ENCODE assay signal across 1 cellular context in the genomic region with DNA sequence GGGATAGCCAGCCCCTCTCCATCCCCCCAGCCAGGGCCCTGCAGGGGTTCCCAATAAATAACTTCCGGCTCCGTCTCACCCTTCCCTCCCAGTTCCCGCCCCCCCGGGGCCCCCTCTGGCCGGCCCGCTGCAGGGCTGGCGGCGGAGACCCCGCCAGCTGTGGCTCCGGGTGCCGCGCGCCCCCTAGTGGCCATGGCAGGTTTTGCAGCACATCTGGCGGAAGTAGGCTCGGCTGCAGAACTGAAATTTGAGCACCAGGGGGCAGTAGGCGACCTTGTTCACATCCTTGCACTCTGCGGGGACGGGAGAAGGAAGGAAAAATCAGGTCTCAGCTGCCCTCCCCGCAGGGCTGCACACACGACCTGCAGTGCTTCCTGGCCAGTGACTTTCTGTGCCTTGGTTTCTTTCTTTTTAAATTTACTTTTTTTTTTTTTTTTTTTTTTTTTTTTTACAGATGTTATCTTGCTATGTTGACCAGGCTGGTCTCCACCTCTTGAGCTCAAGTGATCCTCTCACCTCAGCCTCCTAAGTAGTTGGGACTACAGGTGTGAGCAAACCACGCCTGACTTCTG.
TF ChIP-seq lines count a peak whose summit lies in the region.

No MANE protein-coding gene starts in this region.

TF ChIP-seq in HEK293, 187 proteins besides CTCF, POLR2A, EP300 and RAD21 (continued from another document and continues in another):
- TF ChIP-seq, protein P1, sequence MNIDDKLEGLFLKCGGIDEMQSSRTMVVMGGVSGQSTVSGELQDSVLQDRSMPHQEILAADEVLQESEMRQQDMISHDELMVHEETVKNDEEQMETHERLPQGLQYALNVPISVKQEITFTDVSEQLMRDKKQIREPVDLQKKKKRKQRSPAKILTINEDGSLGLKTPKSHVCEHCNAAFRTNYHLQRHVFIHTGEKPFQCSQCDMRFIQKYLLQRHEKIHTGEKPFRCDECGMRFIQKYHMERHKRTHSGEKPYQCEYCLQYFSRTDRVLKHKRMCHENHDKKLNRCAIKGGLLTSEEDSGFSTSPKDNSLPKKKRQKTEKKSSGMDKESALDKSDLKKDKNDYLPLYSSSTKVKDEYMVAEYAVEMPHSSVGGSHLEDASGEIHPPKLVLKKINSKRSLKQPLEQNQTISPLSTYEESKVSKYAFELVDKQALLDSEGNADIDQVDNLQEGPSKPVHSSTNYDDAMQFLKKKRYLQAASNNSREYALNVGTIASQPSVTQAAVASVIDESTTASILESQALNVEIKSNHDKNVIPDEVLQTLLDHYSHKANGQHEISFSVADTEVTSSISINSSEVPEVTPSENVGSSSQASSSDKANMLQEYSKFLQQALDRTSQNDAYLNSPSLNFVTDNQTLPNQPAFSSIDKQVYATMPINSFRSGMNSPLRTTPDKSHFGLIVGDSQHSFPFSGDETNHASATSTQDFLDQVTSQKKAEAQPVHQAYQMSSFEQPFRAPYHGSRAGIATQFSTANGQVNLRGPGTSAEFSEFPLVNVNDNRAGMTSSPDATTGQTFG (tag by site-specific recombination; IDR thresholded peaks at IDR 0.05; ENCODE audit: borderline replicate concordance): no peak
- TF ChIP-seq ZNF221 (tag by site-specific recombination; IDR thresholded peaks at IDR 0.05; ENCODE audit: borderline replicate concordance) (no peak), ZNF311 (tag by site-specific recombination; IDR thresholded peaks at IDR 0.05; ENCODE audit: borderline replicate concordance) (no peak), ZNF157 (tag by site-specific recombination; IDR thresholded peaks at IDR 0.05) (no peak), ZNF24 (tag by site-specific recombination; IDR thresholded peaks at IDR 0.05) (no peak), ZNF335 (tag by site-specific recombination; conservative IDR thresholded peaks at IDR 0.05) (0 out of 2 replicates have a peak, but pooled peaks have one; percentile 19), ZNF670 (tag by site-specific recombination; IDR thresholded peaks at IDR 0.05; ENCODE audit: low read depth) (no peak), ZNF37A (tag by site-specific recombination; IDR thresholded peaks at IDR 0.05) (no peak), ZNF777 (tag by site-specific recombination; IDR thresholded peaks at IDR 0.05; ENCODE audit: borderline replicate concordance) (no peak), ZBTB20 (tag by site-specific recombination; IDR thresholded peaks at IDR 0.05) (no peak), ZSCAN30 (tag by site-specific recombination; IDR thresholded peaks at IDR 0.05) (peak; percentile 88), ZNF223 (tag by site-specific recombination; IDR thresholded peaks at IDR 0.05) (no peak), ZNF530 (tag by site-specific recombination; IDR thresholded peaks at IDR 0.05; ENCODE audit: low read depth) (no peak), ZNF555 (tag by site-specific recombination; conservative IDR thresholded peaks at IDR 0.05) (no peak), ZNF624 (tag by site-specific recombination; IDR thresholded peaks at IDR 0.05) (no peak), ZNF302 (tag by site-specific recombination; IDR thresholded peaks at IDR 0.05; ENCODE audit: low read depth) (no peak), ZNF214 (tag by site-specific recombination; IDR thresholded peaks at IDR 0.05; ENCODE audit: borderline replicate concordance) (no peak), ZNF623 (tag by site-specific recombination; IDR thresholded peaks at IDR 0.05) (no peak), ZNF16 (tag by site-specific recombination; IDR thresholded peaks at IDR 0.05; ENCODE audit: low read depth) (no peak), RBAK (tag by site-specific recombination; IDR thresholded peaks at IDR 0.05) (no peak), ZBTB8A (tag by site-specific recombination; IDR thresholded peaks at IDR 0.05) (0 out of 2 replicates have a peak, but pooled peaks have one; percentile 32)
- TF ChIP-seq, protein P2, sequence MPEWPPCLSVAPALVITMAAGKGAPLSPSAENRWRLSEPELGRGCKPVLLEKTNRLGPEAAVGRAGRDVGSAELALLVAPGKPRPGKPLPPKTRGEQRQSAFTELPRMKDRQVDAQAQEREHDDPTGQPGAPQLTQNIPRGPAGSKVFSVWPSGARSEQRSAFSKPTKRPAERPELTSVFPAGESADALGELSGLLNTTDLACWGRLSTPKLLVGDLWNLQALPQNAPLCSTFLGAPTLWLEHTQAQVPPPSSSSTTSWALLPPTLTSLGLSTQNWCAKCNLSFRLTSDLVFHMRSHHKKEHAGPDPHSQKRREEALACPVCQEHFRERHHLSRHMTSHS (tag by site-specific recombination; IDR thresholded peaks at IDR 0.05): no peak
- TF ChIP-seq, protein P3, sequence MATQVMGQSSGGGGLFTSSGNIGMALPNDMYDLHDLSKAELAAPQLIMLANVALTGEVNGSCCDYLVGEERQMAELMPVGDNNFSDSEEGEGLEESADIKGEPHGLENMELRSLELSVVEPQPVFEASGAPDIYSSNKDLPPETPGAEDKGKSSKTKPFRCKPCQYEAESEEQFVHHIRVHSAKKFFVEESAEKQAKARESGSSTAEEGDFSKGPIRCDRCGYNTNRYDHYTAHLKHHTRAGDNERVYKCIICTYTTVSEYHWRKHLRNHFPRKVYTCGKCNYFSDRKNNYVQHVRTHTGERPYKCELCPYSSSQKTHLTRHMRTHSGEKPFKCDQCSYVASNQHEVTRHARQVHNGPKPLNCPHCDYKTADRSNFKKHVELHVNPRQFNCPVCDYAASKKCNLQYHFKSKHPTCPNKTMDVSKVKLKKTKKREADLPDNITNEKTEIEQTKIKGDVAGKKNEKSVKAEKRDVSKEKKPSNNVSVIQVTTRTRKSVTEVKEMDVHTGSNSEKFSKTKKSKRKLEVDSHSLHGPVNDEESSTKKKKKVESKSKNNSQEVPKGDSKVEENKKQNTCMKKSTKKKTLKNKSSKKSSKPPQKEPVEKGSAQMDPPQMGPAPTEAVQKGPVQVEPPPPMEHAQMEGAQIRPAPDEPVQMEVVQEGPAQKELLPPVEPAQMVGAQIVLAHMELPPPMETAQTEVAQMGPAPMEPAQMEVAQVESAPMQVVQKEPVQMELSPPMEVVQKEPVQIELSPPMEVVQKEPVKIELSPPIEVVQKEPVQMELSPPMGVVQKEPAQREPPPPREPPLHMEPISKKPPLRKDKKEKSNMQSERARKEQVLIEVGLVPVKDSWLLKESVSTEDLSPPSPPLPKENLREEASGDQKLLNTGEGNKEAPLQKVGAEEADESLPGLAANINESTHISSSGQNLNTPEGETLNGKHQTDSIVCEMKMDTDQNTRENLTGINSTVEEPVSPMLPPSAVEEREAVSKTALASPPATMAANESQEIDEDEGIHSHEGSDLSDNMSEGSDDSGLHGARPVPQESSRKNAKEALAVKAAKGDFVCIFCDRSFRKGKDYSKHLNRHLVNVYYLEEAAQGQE (tag by site-specific recombination; IDR thresholded peaks at IDR 0.05): no peak
- TF ChIP-seq, protein P4, sequence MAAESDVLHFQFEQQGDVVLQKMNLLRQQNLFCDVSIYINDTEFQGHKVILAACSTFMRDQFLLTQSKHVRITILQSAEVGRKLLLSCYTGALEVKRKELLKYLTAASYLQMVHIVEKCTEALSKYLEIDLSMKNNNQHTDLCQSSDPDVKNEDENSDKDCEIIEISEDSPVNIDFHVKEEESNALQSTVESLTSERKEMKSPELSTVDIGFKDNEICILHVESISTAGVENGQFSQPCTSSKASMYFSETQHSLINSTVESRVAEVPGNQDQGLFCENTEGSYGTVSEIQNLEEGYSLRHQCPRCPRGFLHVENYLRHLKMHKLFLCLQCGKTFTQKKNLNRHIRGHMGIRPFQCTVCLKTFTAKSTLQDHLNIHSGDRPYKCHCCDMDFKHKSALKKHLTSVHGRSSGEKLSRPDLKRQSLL (tag by site-specific recombination; IDR thresholded peaks at IDR 0.05): peak; percentile 33; the same call in 1 of the 2 replicates
- TF ChIP-seq, protein P5, sequence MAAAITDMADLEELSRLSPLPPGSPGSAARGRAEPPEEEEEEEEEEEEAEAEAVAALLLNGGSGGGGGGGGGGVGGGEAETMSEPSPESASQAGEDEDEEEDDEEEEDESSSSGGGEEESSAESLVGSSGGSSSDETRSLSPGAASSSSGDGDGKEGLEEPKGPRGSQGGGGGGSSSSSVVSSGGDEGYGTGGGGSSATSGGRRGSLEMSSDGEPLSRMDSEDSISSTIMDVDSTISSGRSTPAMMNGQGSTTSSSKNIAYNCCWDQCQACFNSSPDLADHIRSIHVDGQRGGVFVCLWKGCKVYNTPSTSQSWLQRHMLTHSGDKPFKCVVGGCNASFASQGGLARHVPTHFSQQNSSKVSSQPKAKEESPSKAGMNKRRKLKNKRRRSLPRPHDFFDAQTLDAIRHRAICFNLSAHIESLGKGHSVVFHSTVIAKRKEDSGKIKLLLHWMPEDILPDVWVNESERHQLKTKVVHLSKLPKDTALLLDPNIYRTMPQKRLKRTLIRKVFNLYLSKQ (tag by site-specific recombination; IDR thresholded peaks at IDR 0.05; ENCODE audit: borderline replicate concordance): no peak
- TF ChIP-seq, protein P6, sequence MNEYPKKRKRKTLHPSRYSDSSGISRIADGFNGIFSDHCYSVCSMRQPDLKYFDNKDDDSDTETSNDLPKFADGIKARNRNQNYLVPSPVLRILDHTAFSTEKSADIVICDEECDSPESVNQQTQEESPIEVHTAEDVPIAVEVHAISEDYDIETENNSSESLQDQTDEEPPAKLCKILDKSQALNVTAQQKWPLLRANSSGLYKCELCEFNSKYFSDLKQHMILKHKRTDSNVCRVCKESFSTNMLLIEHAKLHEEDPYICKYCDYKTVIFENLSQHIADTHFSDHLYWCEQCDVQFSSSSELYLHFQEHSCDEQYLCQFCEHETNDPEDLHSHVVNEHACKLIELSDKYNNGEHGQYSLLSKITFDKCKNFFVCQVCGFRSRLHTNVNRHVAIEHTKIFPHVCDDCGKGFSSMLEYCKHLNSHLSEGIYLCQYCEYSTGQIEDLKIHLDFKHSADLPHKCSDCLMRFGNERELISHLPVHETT (tag by site-specific recombination; IDR thresholded peaks at IDR 0.05): 0 out of 2 replicates have a peak, but pooled peaks have one; percentile 17
- TF ChIP-seq, protein P7, sequence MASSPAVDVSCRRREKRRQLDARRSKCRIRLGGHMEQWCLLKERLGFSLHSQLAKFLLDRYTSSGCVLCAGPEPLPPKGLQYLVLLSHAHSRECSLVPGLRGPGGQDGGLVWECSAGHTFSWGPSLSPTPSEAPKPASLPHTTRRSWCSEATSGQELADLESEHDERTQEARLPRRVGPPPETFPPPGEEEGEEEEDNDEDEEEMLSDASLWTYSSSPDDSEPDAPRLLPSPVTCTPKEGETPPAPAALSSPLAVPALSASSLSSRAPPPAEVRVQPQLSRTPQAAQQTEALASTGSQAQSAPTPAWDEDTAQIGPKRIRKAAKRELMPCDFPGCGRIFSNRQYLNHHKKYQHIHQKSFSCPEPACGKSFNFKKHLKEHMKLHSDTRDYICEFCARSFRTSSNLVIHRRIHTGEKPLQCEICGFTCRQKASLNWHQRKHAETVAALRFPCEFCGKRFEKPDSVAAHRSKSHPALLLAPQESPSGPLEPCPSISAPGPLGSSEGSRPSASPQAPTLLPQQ (tag by site-specific recombination; IDR thresholded peaks at IDR 0.05): peak; percentile 52
- TF ChIP-seq, protein P8, sequence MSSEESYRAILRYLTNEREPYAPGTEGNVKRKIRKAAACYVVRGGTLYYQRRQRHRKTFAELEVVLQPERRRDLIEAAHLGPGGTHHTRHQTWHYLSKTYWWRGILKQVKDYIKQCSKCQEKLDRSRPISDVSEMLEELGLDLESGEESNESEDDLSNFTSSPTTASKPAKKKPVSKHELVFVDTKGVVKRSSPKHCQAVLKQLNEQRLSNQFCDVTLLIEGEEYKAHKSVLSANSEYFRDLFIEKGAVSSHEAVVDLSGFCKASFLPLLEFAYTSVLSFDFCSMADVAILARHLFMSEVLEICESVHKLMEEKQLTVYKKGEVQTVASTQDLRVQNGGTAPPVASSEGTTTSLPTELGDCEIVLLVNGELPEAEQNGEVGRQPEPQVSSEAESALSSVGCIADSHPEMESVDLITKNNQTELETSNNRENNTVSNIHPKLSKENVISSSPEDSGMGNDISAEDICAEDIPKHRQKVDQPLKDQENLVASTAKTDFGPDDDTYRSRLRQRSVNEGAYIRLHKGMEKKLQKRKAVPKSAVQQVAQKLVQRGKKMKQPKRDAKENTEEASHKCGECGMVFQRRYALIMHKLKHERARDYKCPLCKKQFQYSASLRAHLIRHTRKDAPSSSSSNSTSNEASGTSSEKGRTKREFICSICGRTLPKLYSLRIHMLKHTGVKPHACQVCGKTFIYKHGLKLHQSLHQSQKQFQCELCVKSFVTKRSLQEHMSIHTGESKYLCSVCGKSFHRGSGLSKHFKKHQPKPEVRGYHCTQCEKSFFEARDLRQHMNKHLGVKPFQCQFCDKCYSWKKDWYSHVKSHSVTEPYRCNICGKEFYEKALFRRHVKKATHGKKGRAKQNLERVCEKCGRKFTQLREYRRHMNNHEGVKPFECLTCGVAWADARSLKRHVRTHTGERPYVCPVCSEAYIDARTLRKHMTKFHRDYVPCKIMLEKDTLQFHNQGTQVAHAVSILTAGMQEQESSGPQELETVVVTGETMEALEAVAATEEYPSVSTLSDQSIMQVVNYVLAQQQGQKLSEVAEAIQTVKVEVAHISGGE (tag by site-specific recombination; conservative IDR thresholded peaks at IDR 0.05; ENCODE audit: low read depth): 0 out of 2 replicates have a peak, but pooled peaks have one; percentile 14
- TF ChIP-seq, protein P9, sequence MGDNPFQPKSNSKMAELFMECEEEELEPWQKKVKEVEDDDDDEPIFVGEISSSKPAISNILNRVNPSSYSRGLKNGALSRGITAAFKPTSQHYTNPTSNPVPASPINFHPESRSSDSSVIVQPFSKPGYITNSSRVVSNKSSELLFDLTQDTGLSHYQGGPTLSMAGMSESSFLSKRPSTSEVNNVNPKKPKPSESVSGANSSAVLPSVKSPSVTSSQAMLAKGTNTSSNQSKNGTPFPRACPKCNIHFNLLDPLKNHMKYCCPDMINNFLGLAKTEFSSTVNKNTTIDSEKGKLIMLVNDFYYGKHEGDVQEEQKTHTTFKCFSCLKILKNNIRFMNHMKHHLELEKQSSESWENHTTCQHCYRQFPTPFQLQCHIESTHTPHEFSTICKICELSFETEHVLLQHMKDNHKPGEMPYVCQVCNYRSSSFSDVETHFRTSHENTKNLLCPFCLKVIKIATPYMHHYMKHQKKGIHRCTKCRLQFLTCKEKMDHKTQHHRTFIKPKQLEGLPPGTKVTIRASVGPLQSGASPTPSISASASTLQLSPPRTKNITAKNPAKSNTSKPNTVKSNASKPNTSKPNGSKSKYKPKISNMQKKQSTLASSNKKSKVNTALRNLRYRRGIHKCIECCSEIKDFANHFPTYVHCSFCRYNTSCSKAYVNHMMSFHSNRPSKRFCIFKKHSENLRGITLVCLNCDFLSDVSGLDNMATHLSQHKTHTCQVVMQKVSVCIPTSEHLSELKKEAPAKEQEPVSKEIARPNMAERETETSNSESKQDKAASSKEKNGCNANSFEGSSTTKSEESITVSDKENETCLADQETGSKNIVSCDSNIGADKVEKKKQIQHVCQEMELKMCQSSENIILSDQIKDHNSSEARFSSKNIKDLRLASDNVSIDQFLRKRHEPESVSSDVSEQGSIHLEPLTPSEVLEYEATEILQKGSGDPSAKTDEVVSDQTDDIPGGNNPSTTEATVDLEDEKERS (tag by site-specific recombination; IDR thresholded peaks at IDR 0.05): no peak
- TF ChIP-seq, protein P10, sequence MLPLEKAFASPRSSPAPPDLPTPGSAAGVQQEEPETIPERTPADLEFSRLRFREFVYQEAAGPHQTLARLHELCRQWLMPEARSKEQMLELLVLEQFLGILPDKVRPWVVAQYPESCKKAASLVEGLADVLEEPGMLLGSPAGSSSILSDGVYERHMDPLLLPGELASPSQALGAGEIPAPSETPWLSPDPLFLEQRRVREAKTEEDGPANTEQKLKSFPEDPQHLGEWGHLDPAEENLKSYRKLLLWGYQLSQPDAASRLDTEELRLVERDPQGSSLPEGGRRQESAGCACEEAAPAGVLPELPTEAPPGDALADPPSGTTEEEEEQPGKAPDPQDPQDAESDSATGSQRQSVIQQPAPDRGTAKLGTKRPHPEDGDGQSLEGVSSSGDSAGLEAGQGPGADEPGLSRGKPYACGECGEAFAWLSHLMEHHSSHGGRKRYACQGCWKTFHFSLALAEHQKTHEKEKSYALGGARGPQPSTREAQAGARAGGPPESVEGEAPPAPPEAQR (tag by site-specific recombination; IDR thresholded peaks at IDR 0.05): no peak
